Comparison of ENCODE assay signal across 1 cellular context in genomic region chr9:94586814-94587213, GRCh38.
A peak's percentile ranks its signal among the peaks of the same experiment; 100 is the strongest.
TF ChIP-seq lines count a peak whose summit lies in the region.

No MANE protein-coding gene starts in this region.

TF ChIP-seq in endothelial cell of umbilical vein, 7 proteins besides CTCF, POLR2A, EP300 and RAD21:
- TF ChIP-seq POLR2AphosphoS5 (IDR thresholded peaks at IDR 0.05; ENCODE audit: insufficient read depth, low read depth, low read length) (no peak), FOS (IDR thresholded peaks at IDR 0.05; ENCODE audit: borderline replicate concordance, insufficient read depth, low read length) (peak; percentile 32), EZH2 (IDR thresholded peaks at IDR 0.05; ENCODE audit: borderline replicate concordance, low read depth, low read length, severe bottlenecking) (no peak), GATA2 (IDR thresholded peaks at IDR 0.05; ENCODE audit: insufficient read depth, insufficient read length, low read depth, low read length) (no peak)
- TF ChIP-seq, protein P1, sequence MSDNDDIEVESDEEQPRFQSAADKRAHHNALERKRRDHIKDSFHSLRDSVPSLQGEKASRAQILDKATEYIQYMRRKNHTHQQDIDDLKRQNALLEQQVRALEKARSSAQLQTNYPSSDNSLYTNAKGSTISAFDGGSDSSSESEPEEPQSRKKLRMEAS (IDR thresholded peaks at IDR 0.05; ENCODE audit: insufficient read depth, insufficient read length), result no peak
